14 cellular contexts compared by ENCODE assay signal in the genomic region with DNA sequence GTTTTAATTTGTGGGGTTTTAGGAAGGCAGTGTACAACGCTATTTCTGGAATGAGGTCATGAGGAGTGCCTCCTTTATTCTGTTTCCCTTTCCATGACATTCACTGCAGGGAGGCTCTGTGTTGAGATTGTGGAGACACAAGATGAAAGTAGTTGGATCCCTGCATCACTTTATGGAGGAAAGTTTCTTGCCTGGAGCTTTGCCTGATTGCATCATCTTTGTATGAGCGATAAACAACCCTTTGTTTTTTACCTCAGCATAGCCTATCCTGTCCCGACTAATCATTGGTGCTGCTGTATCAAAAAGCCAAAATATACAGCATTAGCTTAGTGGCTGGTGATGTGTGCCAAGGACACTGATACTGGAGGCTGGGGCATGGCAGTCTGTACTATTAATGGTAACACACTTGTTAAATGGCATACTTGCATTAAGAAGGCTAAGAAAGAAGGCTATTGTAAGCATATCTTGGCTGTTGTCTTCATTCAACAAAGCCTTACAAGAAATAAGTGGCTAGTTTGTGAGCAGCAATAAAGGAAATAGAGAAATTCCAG. TPM values are rescaled to one million over a fixed set of nuclear protein-coding genes. Genes with fewer than 3 reads are reported as not detected.
DNase-seq lines count a peak whose midpoint lies in the region; FAIRE-seq and TF ChIP-seq lines count a peak whose summit lies in the region.
"Had no signal": no experiment of that assay in that cellular context is flagged by ENCODE, and none has a peak within 500 bp of the region (broad histone marks: within the 10 kb centered on the region; RNA-seq: fewer than 3 reads in every experiment).

No MANE protein-coding gene starts in this region.

- TF ChIP-seq POLR2A in breast epithelium (IDR thresholded peaks at IDR 0.05), result no peak

- H3K18ac ChIP-seq in mesendoderm (ENCODE audit: low read length), result no peak overlapping the region

- TF ChIP-seq CTCF in MCF 10A (IDR thresholded peaks at IDR 0.05; ENCODE audit: unreplicated experiment) (no peak), breast epithelium (IDR thresholded peaks at IDR 0.05) (no peak), bronchial epithelial cell (IDR thresholded peaks at IDR 0.05; ENCODE audit: insufficient read depth, low read length, severe bottlenecking) (no peak)

- H2BK120ac ChIP-seq in mesendoderm (ENCODE audit: low read depth, low read length), result no peak overlapping the region

- H3K9me3 Mint-ChIP-seq in MCF 10A (ENCODE audit: unreplicated experiment), result peaks cover 7% of the 10 kb centered on the region

- H2BK15ac ChIP-seq in mesendoderm (replicated peaks; ENCODE audit: low read depth), result no peak overlapping the region

- no peak overlapping the region for H2BK5ac ChIP-seq in mesendoderm (ENCODE audit: low read length)

- H3K4me1 Mint-ChIP-seq in MCF 10A (ENCODE audit: insufficient read depth, unreplicated experiment), result peaks cover 13% of the 10 kb centered on the region

- H3K9me3 ChIP-seq in breast epithelium, result peaks cover 0 to 6% of the 10 kb centered on the region in 2 donors
- H3K9me3 ChIP-seq: BLaER1 had no signal

- no peak overlapping the region for H3K23ac ChIP-seq in mesendoderm (ENCODE audit: low read length)

- H3K36me3 Mint-ChIP-seq in MCF 10A (ENCODE audit: insufficient read depth, unreplicated experiment), result no peaks in the 10 kb centered on the region

- no CpG with 5 or more reads among the region's 3 CpGs for WGBS in mesendoderm (ENCODE audit: extremely low coverage, insufficient coverage, low lambda C conversion rate)

- no peak overlapping the region for H4K8ac ChIP-seq in mesendoderm (ENCODE audit: low read depth, low read length)

- no peak overlapping the region for H3K4me3 ChIP-seq in breast epithelium
- no peak overlapping the region for H3K4me3 ChIP-seq in bronchial epithelial cell (ENCODE audit: low read depth, low read length)
- no peak overlapping the region for H3K4me3 ChIP-seq in mesendoderm (ENCODE audit: low read length)
- H3K4me3 ChIP-seq: BLaER1 had no signal

- CTCF ChIA-PET in MCF 10A (lab: Yijun Ruan, JAX), result no interaction called here

- no peak for FAIRE-seq in bronchial epithelial cell (lab: Jason Lieb, UNC)
- FAIRE-seq: H54 had no signal

- no peaks in the 10 kb centered on the region for H3K27me3 Mint-ChIP-seq in MCF 10A (ENCODE audit: insufficient read depth, unreplicated experiment)

- H3K27ac ChIP-seq in breast epithelium (no peak overlapping the region), mesendoderm (ENCODE audit: low read depth, low read length) (no peak overlapping the region)
- H3K27ac ChIP-seq: BLaER1 had no signal

- no peaks in the 10 kb centered on the region for H3K36me3 ChIP-seq in breast epithelium
- H3K36me3 ChIP-seq in bronchial epithelial cell (ENCODE audit: control insufficient read depth, insufficient read depth, low read length), result no peaks in the 10 kb centered on the region
- no peaks in the 10 kb centered on the region for H3K36me3 ChIP-seq in mesendoderm (ENCODE audit: control insufficient read depth, insufficient read depth, low read length)
- H3K36me3 ChIP-seq: BLaER1 had no signal

- DNase-seq in MCF 10A (ENCODE audit: unreplicated experiment) (peak; percentile 4), breast epithelium (ENCODE audit: low spot score in 2 of 2) (no peak), OCI-M1 (lab: John Stamatoyannopoulos, UW) (peak; percentile 6), bronchial epithelial cell (ENCODE audit: low read depth) (peak; percentile 11), mesendoderm (peak; percentile 9), SHP77 (lab: John Stamatoyannopoulos, UW) (no peak)
- DNase-seq in stimulated activated CD4-positive, alpha-beta T cell treated with anti-CD3 and anti-CD28 coated beads, Interleukin-15, amount 100 ng/mL, for 24 hours, result no peak
- DNase-seq: 8988T, AML-193, DMS53, GF-D8 had no signal

- intact Hi-C loops in MCF 10A (cut with micrococcal nuclease) (no loop called here), breast epithelium (cut with DNase I; ENCODE audit: low total_unique reads) (no loop called here)

- H3K9ac ChIP-seq in mesendoderm (ENCODE audit: low read length), result no peak overlapping the region
- H3K9ac ChIP-seq: BLaER1 had no signal

- no peak overlapping the region for H4K5ac ChIP-seq in mesendoderm (ENCODE audit: low read length)

- H3K27me3 ChIP-seq in breast epithelium (no peaks in the 10 kb centered on the region), bronchial epithelial cell (ENCODE audit: control insufficient read depth, insufficient read depth, low read length) (no peaks in the 10 kb centered on the region), mesendoderm (ENCODE audit: insufficient read depth, low read length, poor library complexity) (no peaks in the 10 kb centered on the region)
- H3K27me3 ChIP-seq: BLaER1 had no signal

- no peak overlapping the region for H3K4ac ChIP-seq in mesendoderm (ENCODE audit: low read depth, low read length)

- H3K79me1 ChIP-seq in mesendoderm (ENCODE audit: low read length), result no peaks in the 10 kb centered on the region

- no peak overlapping the region for H2AK5ac ChIP-seq in mesendoderm (ENCODE audit: low read length)

- POLR2A ChIA-PET in MCF 10A (lab: Yijun Ruan, JAX), result no interaction called here

- no peaks in the 10 kb centered on the region for H3K79me2 ChIP-seq in mesendoderm (ENCODE audit: control insufficient read depth, insufficient read depth, low read length)

- no TSS peak for BruUV-seq in MCF 10A (replicated peaks; lab: Mats Ljungman, UMichigan)

- no peak overlapping the region for H3K27ac Mint-ChIP-seq in MCF 10A (ENCODE audit: low read depth, unreplicated experiment)

- no peak overlapping the region for H3K4me3 Mint-ChIP-seq in MCF 10A (ENCODE audit: unreplicated experiment)

- no peak overlapping the region for H3K56ac ChIP-seq in mesendoderm (ENCODE audit: low read length)

- H3K4me1 ChIP-seq in breast epithelium (no peaks in the 10 kb centered on the region), mesendoderm (ENCODE audit: control insufficient read depth, low read depth, low read length) (no peaks in the 10 kb centered on the region)
- H3K4me1 ChIP-seq: BLaER1 had no signal

- no peak overlapping the region for H3K4me2 ChIP-seq in mesendoderm (ENCODE audit: low read length)
- H3K4me2 ChIP-seq: BLaER1 had no signal

RNA-seq across cellular contexts. Expression of gene SLC5A4, which starts 31.2 kb away (rescaled TPM):
- total RNA-seq in MCF 10A (2022) (not detected in 2 replicates), breast epithelium (1 to 10 TPM in 1 of 3 donors, under 1 TPM in 1, not detected in 1; 0.16 to 1.3 TPM), bronchial epithelial cell (not detected in 2 replicates)
- not detected for polyA plus RNA-seq in mesendoderm (2013, experiment 1 of 2)
- not detected for polyA plus RNA-seq in mesendoderm (2013, experiment 2 of 2)
- total RNA-seq: HT-29 had no signal

Comparison
In these comparisons a context has a peak if more than half of its experiments do, and no peak if none do; other contexts are left out.
1. DNase-seq: peak in MCF 10A (single experiment), OCI-M1 (single experiment), bronchial epithelial cell (single experiment) and mesendoderm (single experiment); none in breast epithelium (0 of 2), SHP77 (0 of 2) and stimulated activated CD4-positive, alpha-beta T cell treated with anti-CD3 and anti-CD28 coated beads, Interleukin-15, amount 100 ng/mL, for 24 hours (single experiment).